In the genomic region with DNA sequence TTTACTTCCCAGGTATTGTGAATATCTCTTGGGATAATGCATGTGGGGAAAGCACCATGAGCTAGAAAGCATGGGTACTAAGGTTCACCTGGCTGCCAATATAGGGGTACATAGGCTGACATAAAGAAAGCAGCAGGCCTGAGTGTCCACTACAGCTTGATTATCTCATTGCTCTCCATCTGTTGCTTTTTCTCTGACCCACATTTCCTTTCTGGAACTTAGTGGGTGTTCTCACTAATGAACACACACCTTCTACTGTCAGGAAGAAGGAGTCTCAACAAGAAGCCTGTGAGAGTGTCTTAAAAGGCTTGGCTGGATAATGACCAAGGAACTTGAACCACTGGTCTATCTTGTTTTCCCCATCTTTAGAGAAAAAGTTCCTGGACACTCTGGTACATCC, we compare ENCODE assay signal across 5 cellular contexts.
"Had no signal": no experiment of that assay in that cellular context is flagged by ENCODE, and none has a peak within 500 bp of the region (broad histone marks: within the 10 kb centered on the region; RNA-seq: fewer than 3 reads in every experiment).

No MANE protein-coding gene starts in this region.

- H2AFZ ChIP-seq: GM23338 had no signal

- H3K4me3 ChIP-seq: GM23338, K562 had no signal

- H3K4me2 ChIP-seq: GM23338 had no signal

- DNase-seq: H9, HCEC 1CT, IMR-90 had no signal
